29 cellular contexts compared by ENCODE assay signal in the genomic region with DNA sequence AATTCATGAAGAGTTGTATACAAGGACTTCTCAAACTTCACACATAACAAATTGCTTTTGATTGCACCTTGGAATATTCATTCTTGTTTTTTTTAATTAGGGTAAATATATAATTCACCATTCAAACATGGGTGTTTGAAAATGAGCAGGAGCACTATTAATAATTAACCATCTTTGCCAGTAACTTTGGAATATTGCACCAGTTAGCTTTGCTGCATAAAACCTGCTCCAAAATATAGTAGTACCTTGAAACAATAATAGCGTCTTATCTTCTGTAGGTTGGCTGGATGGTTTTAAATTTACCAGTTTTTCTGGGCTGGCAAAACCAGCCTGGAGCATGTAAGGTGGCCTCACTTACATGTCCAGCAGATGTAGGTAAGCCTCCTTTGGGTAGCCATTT.
"Had no signal": no experiment of that assay in that cellular context is flagged by ENCODE, and none has a peak within 500 bp of the region (broad histone marks: within the 10 kb centered on the region; RNA-seq: fewer than 3 reads in every experiment).

No MANE protein-coding gene starts in this region.

- H3K4me3 ChIP-seq: esophagus squamous epithelium, lower lobe of right lung, mucosa of descending colon, skin epidermis, suprapubic skin, tibial artery had no signal

- H3K9me3 ChIP-seq: esophagus squamous epithelium, lower lobe of right lung, mucosa of descending colon, suprapubic skin, tibial artery had no signal

- H3K79me2 ChIP-seq: parathyroid adenoma had no signal

- H3K36me3 Mint-ChIP-seq: activated naive CD8-positive, alpha-beta T cell; stimulated activated naive B cell treated with anti-CD40 and anti-IgM and Interleukin-4, amounts not matched to agents 10 μg/mL and 1 μg/mL and 100 μg/mL, for 72 hours had no signal

- H3K4me3 Mint-ChIP-seq: activated naive CD8-positive, alpha-beta T cell; activated T-cell treated with anti-CD3 and anti-CD28 coated beads, Interleukin-2, amount 50 U/mL, for 72 hours; natural killer cell treated with Interleukin-12 subunit alpha and Interleukin-12 subunit beta and Interleukin-15 and Interleukin-18, amount 100 ng/mL, for 72 hours; stimulated activated naive B cell treated with anti-CD40 and anti-IgM and Interleukin-4, amounts not matched to agents 10 μg/mL and 1 μg/mL and 100 μg/mL, for 72 hours; T-helper 2 cell treated with Interferon-gamma antibody and Interleukin-4, amounts not matched to agents 5 μg/mL and 100 μg/mL, for 36 hours had no signal

- H3K27me3 ChIP-seq: esophagus squamous epithelium, suprapubic skin, tibial artery had no signal

- H2AFZ ChIP-seq: parathyroid adenoma had no signal

- H3K9ac ChIP-seq: parathyroid adenoma had no signal

- H3K4me1 Mint-ChIP-seq: stimulated activated naive B cell treated with anti-CD40 and anti-IgM and Interleukin-4, amounts not matched to agents 10 μg/mL and 1 μg/mL and 100 μg/mL, for 72 hours had no signal

- H3K27ac Mint-ChIP-seq: activated naive CD8-positive, alpha-beta T cell; activated T-cell treated with anti-CD3 and anti-CD28 coated beads, Interleukin-2, amount 50 U/mL, for 72 hours; natural killer cell treated with Interleukin-12 subunit alpha and Interleukin-12 subunit beta and Interleukin-15 and Interleukin-18, amount 100 ng/mL, for 72 hours; stimulated activated naive B cell treated with anti-CD40 and anti-IgM and Interleukin-4, amounts not matched to agents 10 μg/mL and 1 μg/mL and 100 μg/mL, for 72 hours; T-helper 2 cell treated with Interferon-gamma antibody and Interleukin-4, amounts not matched to agents 5 μg/mL and 100 μg/mL, for 36 hours had no signal

- H3K27ac ChIP-seq: epithelial cell of prostate, esophagus squamous epithelium, lower lobe of right lung, parathyroid adenoma, skin epidermis, suprapubic skin, tibial artery had no signal

- FAIRE-seq: colon, endometrium, frontal cortex, kidney had no signal

- H3K4me1 ChIP-seq: esophagus squamous epithelium, lower lobe of right lung, parathyroid adenoma, suprapubic skin, tibial artery had no signal

- DNase-seq: activated CD4-positive, alpha-beta T cell treated with anti-CD3 and anti-CD28 coated beads for 4 hours; activated CD4-positive, alpha-beta T cell treated with anti-CD3 and anti-CD28 coated beads, Interleukin-2, amount 50 U/mL, for 4 hours; activated naive CD4-positive, alpha-beta T cell; activated T-cell treated with anti-CD3 and anti-CD28 coated beads for 4 hours; activated T-cell treated with anti-CD3 and anti-CD28 coated beads, Interleukin-2, amount 50 U/mL, for 72 hours; anterior cingulate cortex; dermis blood vessel endothelial cell; effector CD8-positive, alpha-beta T cell; esophagus squamous epithelium; kidney; left colon; lower lobe of right lung; mesenchymal stem cell; mucosa of descending colon; stimulated activated CD4-positive, alpha-beta T cell treated with anti-CD3 and anti-CD28 coated beads, Interleukin-1b, Interleukin-23, amount 100 ng/mL, for 48 hours; stimulated activated naive B cell treated with anti-CD40 and anti-IgM and Interleukin-4, amounts not matched to agents 10 μg/mL and 1 μg/mL and 100 μg/mL, for 72 hours; T-helper 1 cell; tibial artery had no signal

- H3K27me3 Mint-ChIP-seq: activated naive CD8-positive, alpha-beta T cell; natural killer cell treated with Interleukin-12 subunit alpha and Interleukin-12 subunit beta and Interleukin-15 and Interleukin-18, amount 100 ng/mL, for 72 hours; stimulated activated naive B cell treated with anti-CD40 and anti-IgM and Interleukin-4, amounts not matched to agents 10 μg/mL and 1 μg/mL and 100 μg/mL, for 72 hours had no signal

- ATAC-seq: activated T-cell treated with anti-CD3 and anti-CD28 coated beads, Interleukin-2, amount 50 U/mL, for 72 hours; natural killer cell treated with Interleukin-12 subunit alpha and Interleukin-12 subunit beta and Interleukin-15 and Interleukin-18, amount 100 ng/mL, for 72 hours; sciatic nerve; stimulated activated naive B cell treated with anti-CD40 and anti-IgM and Interleukin-4, amounts not matched to agents 10 μg/mL and 1 μg/mL and 100 μg/mL, for 72 hours had no signal

- H3K36me3 ChIP-seq: esophagus squamous epithelium, lower lobe of right lung, suprapubic skin, tibial artery had no signal
